In the genomic region with DNA sequence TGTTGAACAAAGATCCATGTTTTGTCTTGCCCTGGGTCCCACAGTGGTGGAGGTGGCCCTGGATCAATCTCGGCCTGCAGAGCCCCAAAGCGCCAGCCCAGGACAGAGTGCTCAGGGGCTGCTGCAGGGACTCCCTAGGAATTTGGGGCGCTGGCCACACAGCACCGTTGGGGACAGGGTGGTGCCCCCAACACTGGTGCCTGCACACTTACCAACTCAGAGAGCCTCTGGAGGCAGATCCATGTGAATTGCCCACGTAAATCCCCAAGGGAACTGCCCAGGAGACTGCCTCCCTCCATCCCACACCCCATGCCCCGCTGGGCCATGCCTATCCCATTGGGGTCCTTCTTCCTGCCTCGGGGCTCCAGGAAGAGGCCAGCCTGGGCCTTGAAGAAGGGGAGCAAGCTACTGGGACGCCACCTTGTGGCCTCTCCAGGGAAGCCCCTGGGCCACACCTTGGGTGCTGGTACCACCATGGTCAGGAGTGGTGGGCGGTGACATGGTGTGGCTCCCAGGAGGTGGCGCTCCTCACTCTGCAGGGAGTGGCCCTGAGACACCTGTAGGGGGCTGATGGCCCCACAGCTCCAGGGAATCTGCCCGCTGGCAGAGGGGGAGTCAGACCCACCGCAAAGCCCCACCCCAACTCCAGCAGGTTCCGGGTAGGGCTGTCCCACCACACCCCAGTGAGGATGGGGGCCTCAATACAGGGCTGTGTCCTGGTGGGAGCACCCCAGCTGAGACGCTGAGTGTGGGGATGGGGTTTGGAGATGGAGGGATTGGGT, we compare ENCODE assay signal across 8 cellular contexts. TPM values are rescaled to one million over a fixed set of nuclear protein-coding genes. Genes with fewer than 3 reads are reported as not detected.
A peak's percentile ranks its signal among the peaks of the same experiment; 100 is the strongest.
DNase-seq lines count a peak whose midpoint lies in the region; ATAC-seq and TF ChIP-seq lines count a peak whose summit lies in the region.

No MANE protein-coding gene starts in this region.

- H3K9me3 ChIP-seq in fibroblast of lung (ENCODE audit: control insufficient read depth, insufficient read depth, low read depth, low read length) (no peaks in the 10 kb centered on the region), parathyroid adenoma (ENCODE audit: control insufficient read depth, low read length) (no peaks in the 10 kb centered on the region)

- peak; percentile 60 for ATAC-seq in GM18520 (IDR thresholded peaks at IDR 0.05; ENCODE audit: unreplicated experiment)
- peak; percentile 79 for ATAC-seq in HG03135 (IDR thresholded peaks at IDR 0.05; ENCODE audit: unreplicated experiment)
- ATAC-seq in HG02840 (IDR thresholded peaks at IDR 0.05; ENCODE audit: low FRiP score, unreplicated experiment): no peak

- no peaks in the 10 kb centered on the region for H4K20me1 ChIP-seq in fibroblast of lung (ENCODE audit: control insufficient read depth, extremely low read depth, insufficient read depth, low read length)

- H3K4me3 ChIP-seq in AG09309 (ENCODE audit: control insufficient read depth, low read depth, low read length) (no peak overlapping the region), fibroblast of lung (replicated peaks in 1 of 4; ENCODE audit: control extremely low read depth in 1 of 4, insufficient read depth in 1 of 4, low read depth in 3 of 4, low read length in 4 of 4) (no peak overlapping the region), parathyroid adenoma (ENCODE audit: low read depth, low read length) (no peak overlapping the region)

- no peaks in the 10 kb centered on the region for H3K36me3 ChIP-seq in fibroblast of lung (ENCODE audit: control insufficient read depth, insufficient read depth, low read length)
- no peaks in the 10 kb centered on the region for H3K36me3 ChIP-seq in parathyroid adenoma (ENCODE audit: control insufficient read depth, insufficient read depth, low read length)

- TF ChIP-seq CTCF in AG09309 (IDR thresholded peaks at IDR 0.05; ENCODE audit: control insufficient read depth, insufficient read depth, low read depth, low read length, missing control alignments) (peak; percentile 81), fibroblast of lung (conservative IDR thresholded peaks at IDR 0.05 in 1 of 2, IDR thresholded peaks at IDR 0.05 in 1 of 2; ENCODE audit: low read depth in 1 of 2, low read length in 2 of 2) (peak; percentile 58 to 73), parathyroid adenoma (IDR thresholded peaks at IDR 0.05) (peak; percentile 52)

- H3K27me3 ChIP-seq in fibroblast of lung (ENCODE audit: control insufficient read depth, insufficient read depth, low read length): no peaks in the 10 kb centered on the region
- no peaks in the 10 kb centered on the region for H3K27me3 ChIP-seq in parathyroid adenoma (ENCODE audit: control insufficient read depth, insufficient read depth, low read length)

- no peak overlapping the region for H2AFZ ChIP-seq in fibroblast of lung (ENCODE audit: low read length)
- H2AFZ ChIP-seq in parathyroid adenoma: no peak overlapping the region

- H3K27ac ChIP-seq in fibroblast of lung (ENCODE audit: insufficient read depth, low read length) (no peak overlapping the region), parathyroid adenoma (no peak overlapping the region)

- H3K9ac ChIP-seq in fibroblast of lung (ENCODE audit: insufficient read depth, low read length) (no peak overlapping the region), parathyroid adenoma (no peak overlapping the region)

- DNase-seq in AG09309 (ENCODE audit: low read depth) (no peak), NOMO-1 treated with DMSO at 0.1 percent for 48 hours (lab: John Stamatoyannopoulos, UW; ENCODE audit: unreplicated experiment) (peak; percentile 83), fibroblast of lung (ENCODE audit: low read depth in 2 of 2) (peak; percentile 42 to 51)
- peak; percentile 72 for DNase-seq in activated CD8-positive, alpha-beta memory T cell treated with anti-CD3 and anti-CD28 coated beads, Interleukin-2, amount 50 U/mL, for 4 hours

- H3K4me1 ChIP-seq in fibroblast of lung (ENCODE audit: control insufficient read depth, extremely low read depth, insufficient read depth, low read length) (no peaks in the 10 kb centered on the region), parathyroid adenoma (no peaks in the 10 kb centered on the region)

- no peaks in the 10 kb centered on the region for H3K79me2 ChIP-seq in fibroblast of lung (ENCODE audit: control insufficient read depth, insufficient read depth, low read length)
- H3K79me2 ChIP-seq in parathyroid adenoma: no peaks in the 10 kb centered on the region

- H3K4me2 ChIP-seq in fibroblast of lung (ENCODE audit: extremely low read depth, insufficient read depth, low read length) (no peak overlapping the region), parathyroid adenoma (ENCODE audit: low read length) (no peak overlapping the region)

RNA-seq across cellular contexts. Expression of a gene that starts 22.8 kb away (rescaled TPM):
- total RNA-seq in fibroblast of lung: under 0.01 TPM in 1 of 2 replicates, not detected in the other
- not detected in 2 replicates for polyA plus RNA-seq in fibroblast of lung
- polyA plus RNA-seq in fibroblast of lung (2012): not detected in 2 replicates
- 0.15 TPM in 1 of 2 replicates, not detected in the other for polyA minus RNA-seq in fibroblast of lung (ENCODE audit: low replicate concordance)

RNA-seq across cellular contexts. Expression of a gene that starts 23.1 kb away (rescaled TPM):
- 8.2 and 11.6 TPM in 2 replicates for total RNA-seq in fibroblast of lung
- 2.4 and 5.0 TPM in 2 replicates for polyA plus RNA-seq in fibroblast of lung
- polyA plus RNA-seq in fibroblast of lung (2012): 2.6 and 7.2 TPM in 2 replicates
- polyA minus RNA-seq in fibroblast of lung (ENCODE audit: low replicate concordance): 2.7 and 6.6 TPM in 2 replicates

RNA-seq across cellular contexts. Expression of a gene that starts 27.3 kb away (rescaled TPM):
- total RNA-seq in fibroblast of lung: 32.4 and 45.6 TPM in 2 replicates
- 72.4 and 89.4 TPM in 2 replicates for polyA plus RNA-seq in fibroblast of lung
- 40.4 and 41.9 TPM in 2 replicates for polyA plus RNA-seq in fibroblast of lung (2012)
- 62.6 and 100 TPM in 2 replicates for polyA minus RNA-seq in fibroblast of lung (ENCODE audit: low replicate concordance)
